In the genomic region with DNA sequence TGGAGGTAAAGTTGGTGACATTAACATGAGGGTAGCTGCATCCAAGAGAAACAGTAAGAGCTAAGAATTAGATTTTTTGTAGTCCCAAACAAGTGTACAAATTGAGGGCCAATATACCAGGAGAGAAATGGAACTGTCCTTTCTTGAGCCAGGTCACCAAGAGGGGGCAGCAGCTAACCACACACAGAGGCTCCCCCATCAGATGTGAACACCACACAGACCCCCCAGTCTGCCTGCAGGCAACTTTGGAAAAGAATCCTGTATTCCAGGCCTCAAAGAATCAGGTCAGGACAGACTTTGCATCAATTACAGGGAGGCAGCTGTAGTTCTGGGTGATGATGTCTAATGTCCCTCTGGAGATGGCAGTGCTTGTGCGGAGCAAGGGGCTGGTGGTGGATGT, we compare ENCODE assay signal across 9 cellular contexts.
A peak's percentile ranks its signal among the peaks of the same experiment; 100 is the strongest.
DNase-seq lines count a peak whose midpoint lies in the region; ATAC-seq and TF ChIP-seq lines count a peak whose summit lies in the region.
"Had no signal": no experiment of that assay in that cellular context is flagged by ENCODE, and none has a peak within 500 bp of the region (broad histone marks: within the 10 kb centered on the region; RNA-seq: fewer than 3 reads in every experiment).

No MANE protein-coding gene starts in this region.

- H3K36me3 ChIP-seq in cardiac muscle cell (no peaks in the 10 kb centered on the region), OCI-LY1 (ENCODE audit: insufficient read depth, low read length) (no peaks in the 10 kb centered on the region), tibial artery (no peaks in the 10 kb centered on the region)

- H3K4me2 ChIP-seq in OCI-LY1 (ENCODE audit: low read length), result no peak overlapping the region

- H3K36me3 Mint-ChIP-seq in activated T-cell treated with anti-CD3 and anti-CD28 coated beads, Interleukin-2, amount 50 U/mL, for 4 hours (ENCODE audit: insufficient read depth), result no peaks in the 10 kb centered on the region

- H3K27ac ChIP-seq in cardiac muscle cell, result no peak overlapping the region
- no peak overlapping the region for H3K27ac ChIP-seq in OCI-LY1 (ENCODE audit: low read depth, low read length, poor library complexity, severe bottlenecking)
- H3K27ac ChIP-seq in tibial artery, result no peak overlapping the region
- H3K27ac ChIP-seq: HL-60 had no signal

- no peaks in the 10 kb centered on the region for H3K79me2 ChIP-seq in OCI-LY1 (ENCODE audit: insufficient read depth, low read length)

- TF ChIP-seq CTCF in cardiac muscle cell (IDR thresholded peaks at IDR 0.05; ENCODE audit: low read depth, low read length) (peak; percentile 32), OCI-LY1 (IDR thresholded peaks at IDR 0.05; ENCODE audit: low read length) (peak; percentile 54), tibial artery (IDR thresholded peaks at IDR 0.05) (peak; percentile 30 to 31)

- no peaks in the 10 kb centered on the region for H4K20me1 ChIP-seq in OCI-LY1 (ENCODE audit: insufficient read depth, low read length)

- no peaks in the 10 kb centered on the region for H3K9me2 ChIP-seq in OCI-LY1 (ENCODE audit: low read depth, low read length)

- H3K27me3 ChIP-seq in cardiac muscle cell, result no peaks in the 10 kb centered on the region
- no peaks in the 10 kb centered on the region for H3K27me3 ChIP-seq in OCI-LY1 (ENCODE audit: insufficient read depth, low read length)
- H3K27me3 ChIP-seq in tibial artery, result no peaks in the 10 kb centered on the region

- no peak overlapping the region for H3K4me3 ChIP-seq in cardiac muscle cell
- H3K4me3 ChIP-seq in OCI-LY1 (ENCODE audit: low read depth, low read length, poor library complexity, severe bottlenecking), result no peak overlapping the region
- no peak overlapping the region for H3K4me3 ChIP-seq in tibial artery

- no peaks in the 10 kb centered on the region for H3K4me1 Mint-ChIP-seq in activated T-cell treated with anti-CD3 and anti-CD28 coated beads, Interleukin-2, amount 50 U/mL, for 4 hours (ENCODE audit: low read depth)

- peaks cover 4% of the 10 kb centered on the region for H3K27me3 Mint-ChIP-seq in activated T-cell treated with anti-CD3 and anti-CD28 coated beads, Interleukin-2, amount 50 U/mL, for 4 hours (ENCODE audit: low read depth)

- no peaks in the 10 kb centered on the region for H3F3A ChIP-seq in OCI-LY1 (ENCODE audit: insufficient read depth, low read length)

- DNase-seq in cardiac muscle cell (ENCODE audit: low read depth in 1 of 2, low spot score in 1 of 2), result peak; percentile 12 to 49
- DNase-seq in Right ventricle myocardium superior, result no peak
- peak; percentile 31 to 58 for DNase-seq in erythroblast (lab: John Stamatoyannopoulos, UW)
- no peak for DNase-seq in tibial artery
- no peak for DNase-seq in foreskin melanocyte
- DNase-seq in activated T-cell treated with anti-CD3 and anti-CD28 coated beads, Interleukin-2, amount 50 U/mL, for 4 hours, result no peak

- no peak overlapping the region for H2AFZ ChIP-seq in OCI-LY1 (ENCODE audit: low read length)

- no peaks in the 10 kb centered on the region for H3K9me3 Mint-ChIP-seq in activated T-cell treated with anti-CD3 and anti-CD28 coated beads, Interleukin-2, amount 50 U/mL, for 4 hours

- H3K9ac ChIP-seq in OCI-LY1 (ENCODE audit: low read length), result no peak overlapping the region

- H3K9me3 ChIP-seq in cardiac muscle cell (ENCODE audit: low read depth) (no peaks in the 10 kb centered on the region), OCI-LY1 (ENCODE audit: low read length) (no peaks in the 10 kb centered on the region), tibial artery (no peaks in the 10 kb centered on the region)

- intact Hi-C loops in Right ventricle myocardium superior (cut with DNase I) (no loop called here), tibial artery (cut with DNase I; ENCODE audit: low total_unique reads) (no loop called here)

- H3K4me1 ChIP-seq in cardiac muscle cell (ENCODE audit: low read depth) (no peaks in the 10 kb centered on the region), OCI-LY1 (ENCODE audit: insufficient read depth, low read length, severe bottlenecking) (no peaks in the 10 kb centered on the region), tibial artery (peaks cover 0 to 13% (median 11%) of the 10 kb centered on the region in 4 donors)

- ATAC-seq in Right ventricle myocardium superior (ENCODE audit: poor library complexity) (no peak), HG03354 (IDR thresholded peaks at IDR 0.05; ENCODE audit: poor library complexity, severe bottlenecking, unreplicated experiment) (no peak)
- ATAC-seq in activated T-cell treated with anti-CD3 and anti-CD28 coated beads, Interleukin-2, amount 50 U/mL, for 4 hours, result no peak

- no peak overlapping the region for H3K4me3 Mint-ChIP-seq in activated T-cell treated with anti-CD3 and anti-CD28 coated beads, Interleukin-2, amount 50 U/mL, for 4 hours

- TF ChIP-seq POLR2A in erythroblast (IDR thresholded peaks at IDR 0.05; ENCODE audit: low read length), result no peak

Comparison
In these comparisons a context has a peak if more than half of its experiments do, and no peak if none do; other contexts are left out.
1. DNase-seq: peak in cardiac muscle cell (2 of 2) and erythroblast (2 of 2); none in Right ventricle myocardium superior (single experiment), tibial artery (0 of 2), foreskin melanocyte (single experiment) and activated T-cell treated with anti-CD3 and anti-CD28 coated beads, Interleukin-2, amount 50 U/mL, for 4 hours (single experiment).
2. Peak in every context shown above with its lines, with median percentiles within 50 percentile points of each other: CTCF ChIP-seq.